In the genomic region with DNA sequence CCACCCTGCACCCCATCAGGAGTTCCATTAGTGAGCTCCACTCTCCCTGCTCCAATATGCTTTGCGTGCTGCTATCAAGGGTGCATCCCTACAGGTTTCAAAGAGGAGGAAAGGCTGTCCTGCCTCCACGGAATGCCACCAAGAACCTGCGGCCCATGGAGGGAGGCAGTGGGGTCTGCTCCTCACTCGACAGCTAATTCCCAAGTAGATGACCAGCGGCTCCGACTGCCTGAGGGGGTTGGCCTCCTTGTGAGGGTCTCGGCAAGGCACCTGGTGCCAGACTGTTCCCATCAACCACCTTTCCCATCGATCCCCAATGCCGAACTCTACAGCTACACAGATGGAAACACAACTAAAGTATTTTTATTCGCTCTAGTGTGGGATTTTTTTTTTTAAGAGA, we compare ENCODE assay signal across 27 cellular contexts. TPM values are rescaled to one million over a fixed set of nuclear protein-coding genes. Genes with fewer than 3 reads are reported as not detected.
"Had no signal": no experiment of that assay in that cellular context is flagged by ENCODE, and none has a peak within 500 bp of the region (broad histone marks: within the 10 kb centered on the region; RNA-seq: fewer than 3 reads in every experiment).

No MANE protein-coding gene starts in this region.

- H3K4me3 ChIP-seq: colonic mucosa, coronary artery, dorsolateral prefrontal cortex, esophagus muscularis mucosa, esophagus squamous epithelium, gastrocnemius medialis, gastroesophageal sphincter, heart left ventricle, heart right ventricle had no signal

- H3K4me1 ChIP-seq: colonic mucosa, esophagus muscularis mucosa, foreskin keratinocyte, gastrocnemius medialis, gastroesophageal sphincter, heart left ventricle, heart right ventricle had no signal

- H3K9me3 Mint-ChIP-seq: dendritic cell treated with granulocyte-macrophage colony-stimulating factor and Interleukin-4, amounts not matched to agents 40 ng/mL and 50 ng/mL, for 4 days; effector memory CD8-positive, alpha-beta T cell; endodermal cell had no signal

- H3K27ac ChIP-seq: colonic mucosa, coronary artery, epithelial cell of prostate, esophagus muscularis mucosa, esophagus squamous epithelium, foreskin keratinocyte, gastrocnemius medialis, gastroesophageal sphincter, heart left ventricle, heart right ventricle had no signal

- H3K27me3 ChIP-seq: colonic mucosa, dorsolateral prefrontal cortex, esophagus muscularis mucosa, esophagus squamous epithelium, foreskin keratinocyte, gastrocnemius medialis, gastroesophageal sphincter, heart left ventricle, heart right ventricle had no signal

- DNase-seq: colonic mucosa; cortex of kidney; dermis blood vessel endothelial cell; dorsolateral prefrontal cortex; effector CD4-positive, alpha-beta T cell; effector CD8-positive, alpha-beta T cell; effector memory CD4-positive, alpha-beta T cell; effector memory CD8-positive, alpha-beta T cell; endodermal cell; erythroblast; esophagus squamous epithelium; foreskin fibroblast; foreskin keratinocyte; foreskin melanocyte; gastrocnemius medialis; glutamatergic neuron; head of caudate nucleus; heart left ventricle; heart right ventricle had no signal

- H3K4me3 Mint-ChIP-seq: dendritic cell treated with granulocyte-macrophage colony-stimulating factor and Interleukin-4, amounts not matched to agents 40 ng/mL and 50 ng/mL, for 4 days; effector memory CD8-positive, alpha-beta T cell; endodermal cell had no signal

- ATAC-seq: effector memory CD8-positive, alpha-beta T cell; esophagus mucosa; foreskin keratinocyte; gastrocnemius medialis; gastroesophageal sphincter; heart left ventricle; heart right ventricle had no signal

- H3K27me3 Mint-ChIP-seq: dendritic cell treated with granulocyte-macrophage colony-stimulating factor and Interleukin-4, amounts not matched to agents 40 ng/mL and 50 ng/mL, for 4 days had no signal

- H3K27ac Mint-ChIP-seq: dendritic cell treated with granulocyte-macrophage colony-stimulating factor and Interleukin-4, amounts not matched to agents 40 ng/mL and 50 ng/mL, for 4 days; effector memory CD8-positive, alpha-beta T cell; endodermal cell had no signal

- H3K9me3 ChIP-seq: colonic mucosa, esophagus muscularis mucosa, esophagus squamous epithelium, gastrocnemius medialis, gastroesophageal sphincter, heart left ventricle, heart right ventricle had no signal

RNA-seq across cellular contexts. Expression of a gene that starts 36.0 kb away (rescaled TPM):
- total RNA-seq: dermis blood vessel endothelial cell, endothelial cell of umbilical vein had no signal
- polyA plus RNA-seq: fibroblast of lung had no signal
